Comparison of ENCODE assay signal across 1 cellular context in genomic region chr11:90219438-90219837, GRCh38.
TF ChIP-seq lines count a peak whose summit lies in the region.

No MANE protein-coding gene starts in this region.

TF ChIP-seq in GM12878, 131 proteins besides CTCF, POLR2A, EP300 and RAD21 (continued from another document):
- TF ChIP-seq ZBED1 (IDR thresholded peaks at IDR 0.05; ENCODE audit: borderline replicate concordance) (no peak), NR2F1 (conservative IDR thresholded peaks at IDR 0.05) (no peak), SMAD1 (IDR thresholded peaks at IDR 0.05; ENCODE audit: low read depth, partially characterized antibody) (no peak), HDGF (IDR thresholded peaks at IDR 0.05) (no peak), KAT2A (conservative IDR thresholded peaks at IDR 0.05; ENCODE audit: control insufficient read depth, low read depth, low read length) (no peak), YY1 (IDR thresholded peaks at IDR 0.05; ENCODE audit: low read depth, low read length) (no peak), SRF (IDR thresholded peaks at IDR 0.05; ENCODE audit: low read depth in 2 of 2, low read length in 2 of 2) (no peak), BHLHE40 (IDR thresholded peaks at IDR 0.05; ENCODE audit: borderline replicate concordance in 1 of 2, low read depth in 2 of 2, low read length in 1 of 2) (no peak), ESRRA (IDR thresholded peaks at IDR 0.05; ENCODE audit: low read length) (no peak), ZBTB11 (CRISPR knock-in tag; IDR thresholded peaks at IDR 0.05) (no peak), SUZ12 (IDR thresholded peaks at IDR 0.05; ENCODE audit: unreplicated experiment) (no peak)
- TF ChIP-seq, protein P1, sequence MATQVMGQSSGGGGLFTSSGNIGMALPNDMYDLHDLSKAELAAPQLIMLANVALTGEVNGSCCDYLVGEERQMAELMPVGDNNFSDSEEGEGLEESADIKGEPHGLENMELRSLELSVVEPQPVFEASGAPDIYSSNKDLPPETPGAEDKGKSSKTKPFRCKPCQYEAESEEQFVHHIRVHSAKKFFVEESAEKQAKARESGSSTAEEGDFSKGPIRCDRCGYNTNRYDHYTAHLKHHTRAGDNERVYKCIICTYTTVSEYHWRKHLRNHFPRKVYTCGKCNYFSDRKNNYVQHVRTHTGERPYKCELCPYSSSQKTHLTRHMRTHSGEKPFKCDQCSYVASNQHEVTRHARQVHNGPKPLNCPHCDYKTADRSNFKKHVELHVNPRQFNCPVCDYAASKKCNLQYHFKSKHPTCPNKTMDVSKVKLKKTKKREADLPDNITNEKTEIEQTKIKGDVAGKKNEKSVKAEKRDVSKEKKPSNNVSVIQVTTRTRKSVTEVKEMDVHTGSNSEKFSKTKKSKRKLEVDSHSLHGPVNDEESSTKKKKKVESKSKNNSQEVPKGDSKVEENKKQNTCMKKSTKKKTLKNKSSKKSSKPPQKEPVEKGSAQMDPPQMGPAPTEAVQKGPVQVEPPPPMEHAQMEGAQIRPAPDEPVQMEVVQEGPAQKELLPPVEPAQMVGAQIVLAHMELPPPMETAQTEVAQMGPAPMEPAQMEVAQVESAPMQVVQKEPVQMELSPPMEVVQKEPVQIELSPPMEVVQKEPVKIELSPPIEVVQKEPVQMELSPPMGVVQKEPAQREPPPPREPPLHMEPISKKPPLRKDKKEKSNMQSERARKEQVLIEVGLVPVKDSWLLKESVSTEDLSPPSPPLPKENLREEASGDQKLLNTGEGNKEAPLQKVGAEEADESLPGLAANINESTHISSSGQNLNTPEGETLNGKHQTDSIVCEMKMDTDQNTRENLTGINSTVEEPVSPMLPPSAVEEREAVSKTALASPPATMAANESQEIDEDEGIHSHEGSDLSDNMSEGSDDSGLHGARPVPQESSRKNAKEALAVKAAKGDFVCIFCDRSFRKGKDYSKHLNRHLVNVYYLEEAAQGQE (IDR thresholded peaks at IDR 0.05; ENCODE audit: low read depth, low read length), result no peak
- TF ChIP-seq, protein P2, sequence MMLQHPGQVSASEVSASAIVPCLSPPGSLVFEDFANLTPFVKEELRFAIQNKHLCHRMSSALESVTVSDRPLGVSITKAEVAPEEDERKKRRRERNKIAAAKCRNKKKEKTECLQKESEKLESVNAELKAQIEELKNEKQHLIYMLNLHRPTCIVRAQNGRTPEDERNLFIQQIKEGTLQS (IDR thresholded peaks at IDR 0.05; ENCODE audit: borderline replicate concordance, extremely low read depth, low read depth, low read length), result no peak
- TF ChIP-seq, protein P3, sequence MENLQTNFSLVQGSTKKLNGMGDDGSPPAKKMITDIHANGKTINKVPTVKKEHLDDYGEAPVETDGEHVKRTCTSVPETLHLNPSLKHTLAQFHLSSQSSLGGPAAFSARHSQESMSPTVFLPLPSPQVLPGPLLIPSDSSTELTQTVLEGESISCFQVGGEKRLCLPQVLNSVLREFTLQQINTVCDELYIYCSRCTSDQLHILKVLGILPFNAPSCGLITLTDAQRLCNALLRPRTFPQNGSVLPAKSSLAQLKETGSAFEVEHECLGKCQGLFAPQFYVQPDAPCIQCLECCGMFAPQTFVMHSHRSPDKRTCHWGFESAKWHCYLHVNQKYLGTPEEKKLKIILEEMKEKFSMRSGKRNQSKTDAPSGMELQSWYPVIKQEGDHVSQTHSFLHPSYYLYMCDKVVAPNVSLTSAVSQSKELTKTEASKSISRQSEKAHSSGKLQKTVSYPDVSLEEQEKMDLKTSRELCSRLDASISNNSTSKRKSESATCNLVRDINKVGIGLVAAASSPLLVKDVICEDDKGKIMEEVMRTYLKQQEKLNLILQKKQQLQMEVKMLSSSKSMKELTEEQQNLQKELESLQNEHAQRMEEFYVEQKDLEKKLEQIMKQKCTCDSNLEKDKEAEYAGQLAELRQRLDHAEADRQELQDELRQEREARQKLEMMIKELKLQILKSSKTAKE (IDR thresholded peaks at IDR 0.05; ENCODE audit: low read depth, poor library complexity, severe bottlenecking), result no peak
